ENCODE assay signal across 1 cellular context in the genomic region with DNA sequence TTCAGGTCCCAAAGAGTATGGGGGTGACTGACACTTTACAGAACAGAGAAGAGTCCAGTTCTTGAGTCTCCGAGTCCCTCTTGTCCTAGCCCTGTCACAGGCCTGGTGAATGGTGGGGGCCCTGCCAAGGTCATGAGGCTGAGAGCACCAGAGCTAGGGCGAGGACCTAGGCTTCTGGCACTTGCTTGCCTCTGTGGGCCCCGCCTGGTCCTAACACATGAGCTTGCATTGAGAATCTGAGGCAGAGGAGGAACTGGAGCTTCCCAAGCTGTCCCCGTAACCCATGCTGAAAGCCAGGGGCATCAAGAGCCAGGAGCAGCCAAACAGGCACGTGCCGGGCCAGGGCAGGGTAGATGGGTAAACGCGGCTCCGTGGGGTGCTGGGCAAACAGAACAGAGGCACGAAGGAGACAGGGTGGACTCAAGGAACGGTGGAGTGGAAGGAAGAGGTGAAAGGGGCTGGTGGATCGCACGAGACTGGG.
TF ChIP-seq lines count a peak whose summit lies in the region.

No MANE protein-coding gene starts in this region.

TF ChIP-seq in GM23338, 12 proteins besides CTCF, POLR2A, EP300 and RAD21:
- peak; percentile 9 for TF ChIP-seq EZH2phosphoT487 (IDR thresholded peaks at IDR 0.05; ENCODE audit: unreplicated experiment)
- no peak for TF ChIP-seq POLR2AphosphoS5 (IDR thresholded peaks at IDR 0.05; ENCODE audit: low read depth)
TF ChIP-seq in GM23338: peak in this region for 1.
